8 cellular contexts compared by ENCODE assay signal in the genomic region with DNA sequence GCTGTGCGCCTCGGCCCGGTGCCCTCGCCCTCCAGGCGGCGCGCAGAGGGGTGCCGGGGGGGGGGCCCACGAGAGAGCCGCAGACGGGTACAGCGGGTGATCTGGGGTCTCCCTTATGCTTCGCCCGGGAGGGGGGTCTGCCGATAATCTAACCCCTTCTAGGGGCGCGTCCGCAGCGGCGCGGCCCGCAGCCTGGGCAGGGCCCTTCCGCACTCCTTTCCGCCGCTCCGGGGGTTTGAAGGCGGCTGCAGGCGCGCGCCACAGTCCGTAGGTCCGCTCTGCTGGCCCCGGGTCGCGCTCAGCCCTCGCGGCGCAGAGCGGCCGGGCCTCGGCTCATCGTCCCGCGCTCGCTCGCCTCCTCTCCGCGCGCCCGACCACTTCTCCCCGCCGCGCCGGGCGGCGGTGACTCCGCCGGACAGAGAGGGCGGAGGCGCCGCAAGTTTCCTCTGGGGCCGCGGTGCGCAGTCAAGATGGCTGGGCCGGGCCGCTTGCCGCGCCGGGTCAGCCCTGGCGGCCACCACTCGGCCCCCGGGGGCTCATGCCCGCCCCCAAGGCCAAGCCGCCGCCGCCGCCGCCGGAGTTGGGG. TPM values are rescaled to one million over a fixed set of nuclear protein-coding genes. Genes with fewer than 3 reads are reported as not detected.
A peak's percentile ranks its signal among the peaks of the same experiment; 100 is the strongest.
DNase-seq lines count a peak whose midpoint lies in the region; ATAC-seq and TF ChIP-seq lines count a peak whose summit lies in the region.

No MANE protein-coding gene starts in this region.

- no peak for TF ChIP-seq POLR2A in heart left ventricle (IDR thresholded peaks at IDR 0.05)

- TF ChIP-seq CTCF in heart left ventricle (IDR thresholded peaks at IDR 0.05): peak in 2 of 12 donors; percentile 2 to 4
- TF ChIP-seq CTCF in PC-9 (conservative IDR thresholded peaks at IDR 0.05): no peak

- H3K9ac ChIP-seq in rectal smooth muscle tissue (ENCODE audit: low read length): no peak overlapping the region

- 0 to 1% (median 0%) methylated on average over 23 to 79 of the region's 79 CpGs for WGBS in heart left ventricle, 4 donors

- POLR2A ChIA-PET in PC-9 (lab: Charles Lee; ENCODE audit: unreplicated experiment): no interaction called here

- H4K20me1 ChIP-seq in PC-9 (ENCODE audit: insufficient read depth): no peaks in the 10 kb centered on the region

- H3K79me2 ChIP-seq in PC-9 (ENCODE audit: low read depth): no peaks in the 10 kb centered on the region

- no peaks in the 10 kb centered on the region for H3F3A ChIP-seq in PC-9 (ENCODE audit: insufficient read depth, low read depth)

- H3K4me1 ChIP-seq in heart left ventricle: peaks cover 0 to 44% (median 17%) of the 10 kb centered on the region in 12 donors
- peaks cover 8% of the 10 kb centered on the region for H3K4me1 ChIP-seq in rectal smooth muscle tissue (ENCODE audit: control insufficient read depth, insufficient read depth, low read length)
- H3K4me1 ChIP-seq in PC-9 (replicated peaks; ENCODE audit: insufficient read depth): no peaks in the 10 kb centered on the region

- ATAC-seq in GM19463 (IDR thresholded peaks at IDR 0.05; ENCODE audit: unreplicated experiment) (peak; percentile 21), HG03442 (IDR thresholded peaks at IDR 0.05; ENCODE audit: unreplicated experiment) (peak; percentile 11), heart left ventricle (peak in 2 of 4 donors; percentile 43)

- H3K27ac ChIP-seq in heart left ventricle (peak overlapping the region; percentile 75 to 97 (median 92)), rectal smooth muscle tissue (ENCODE audit: low read depth, low read length) (peak overlapping the region; percentile 80), PC-9 (no peak overlapping the region)

- H3K4me2 ChIP-seq in PC-9: no peak overlapping the region

- peak; percentile 33 for DNase-seq in ELF-1 (ENCODE audit: low read depth, low spot score)
- peak; percentile 23 for DNase-seq in activated T-cell treated with anti-CD3 and anti-CD28 coated beads, Interleukin-2, amount 50 U/mL, for 1 hour
- DNase-seq in heart left ventricle: peak in 2 of 5 donors; percentile 29 to 49
- no peak for DNase-seq in DMS153 (lab: John Stamatoyannopoulos, UW)
- DNase-seq in PC-9: no peak

- H3K9me2 ChIP-seq in PC-9 (ENCODE audit: insufficient read depth): no peaks in the 10 kb centered on the region

- H3K9me3 ChIP-seq in heart left ventricle (no peaks in the 10 kb centered on the region), PC-9 (ENCODE audit: insufficient read depth, low read depth) (no peaks in the 10 kb centered on the region)

- no TSS peak for BruUV-seq in PC-9 (replicated peaks; lab: Mats Ljungman, UMichigan)

- H2AFZ ChIP-seq in PC-9: no peak overlapping the region

- peaks cover 0 to 12% (median 0%) of the 10 kb centered on the region in 9 donors for H3K36me3 ChIP-seq in heart left ventricle
- no peaks in the 10 kb centered on the region for H3K36me3 ChIP-seq in rectal smooth muscle tissue (ENCODE audit: control insufficient read depth, insufficient read depth, low read length)
- H3K36me3 ChIP-seq in PC-9 (ENCODE audit: low read depth): no peaks in the 10 kb centered on the region

- H3K4me3 ChIP-seq in heart left ventricle: peak overlapping the region; percentile 74 to 97 (median 80)
- H3K4me3 ChIP-seq in rectal smooth muscle tissue (ENCODE audit: low read length): peak overlapping the region; percentile 95
- H3K4me3 ChIP-seq in PC-9: no peak overlapping the region

- CTCF ChIA-PET in PC-9 (lab: Charles Lee): no interaction called here

- intact Hi-C loops in heart left ventricle (cut with DNase I) (loop anchor here (5.0 to 10.0 kb wide), 17 partner anchors 181 to 1086 kb away; no protein-coding TSS in a partner anchor), PC-9 (cut with micrococcal nuclease; ENCODE audit: unreplicated experiment) (no loop called here)

- peaks cover 0 to 50% (median 0%) of the 10 kb centered on the region in 9 donors for H3K27me3 ChIP-seq in heart left ventricle
- H3K27me3 ChIP-seq in rectal smooth muscle tissue (ENCODE audit: control insufficient read depth, insufficient read depth, low read length): no peaks in the 10 kb centered on the region
- H3K27me3 ChIP-seq in PC-9 (ENCODE audit: insufficient read depth, low read depth): peaks cover 20% of the 10 kb centered on the region

RNA-seq across cellular contexts. Expression of a gene that starts 0.6 kb away (rescaled TPM):
- total RNA-seq in heart left ventricle (10 to 100 TPM in 3 of 9 donors, 1 to 10 TPM in 6; 4.0 to 17.1 (median 7.8) TPM), PC-9 (2021) (not detected in 2 replicates)
- 1 to 10 TPM; 1.9 to 8.0 TPM for polyA plus RNA-seq in heart left ventricle

RNA-seq across cellular contexts. Expression of a gene that starts 36.4 kb away (rescaled TPM):
- total RNA-seq in heart left ventricle (not detected), PC-9 (2021) (not detected in 2 replicates)
- not detected for polyA plus RNA-seq in heart left ventricle

Comparison
In these comparisons a context has a peak if more than half of its experiments do, and no peak if none do; other contexts are left out.
1. DNase-seq: peak in ELF-1 (single experiment) and activated T-cell treated with anti-CD3 and anti-CD28 coated beads, Interleukin-2, amount 50 U/mL, for 1 hour (single experiment); none in DMS153 (single experiment) and PC-9 (0 of 2).